ENCODE assay signal across 20 cellular contexts in the genomic region with DNA sequence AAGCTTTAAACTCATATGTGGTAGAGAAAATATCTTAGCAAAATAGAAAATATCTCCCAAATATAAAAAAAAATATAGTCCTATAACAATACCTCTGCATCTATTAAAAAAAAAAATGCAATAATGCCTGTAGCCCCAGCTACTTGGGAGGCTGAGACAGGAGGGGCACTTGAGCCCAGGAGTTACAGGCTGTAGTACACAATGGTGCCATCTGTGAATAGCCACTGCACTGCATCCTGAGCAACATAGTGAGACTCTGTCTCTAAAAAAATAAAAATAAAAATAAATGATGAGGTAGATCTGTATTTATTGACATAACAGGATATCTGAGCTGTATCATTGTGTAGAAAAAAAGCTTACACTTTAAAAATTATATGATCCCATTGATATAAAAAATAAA.
DNase-seq lines count a peak whose midpoint lies in the region; ATAC-seq and TF ChIP-seq lines count a peak whose summit lies in the region.
"Had no signal": no experiment of that assay in that cellular context is flagged by ENCODE, and none has a peak within 500 bp of the region (broad histone marks: within the 10 kb centered on the region; RNA-seq: fewer than 3 reads in every experiment).

No MANE protein-coding gene starts in this region.

- H3K4me1 Mint-ChIP-seq in WTC11, result peaks cover 9% of the 10 kb centered on the region
- H3K4me1 Mint-ChIP-seq: B cell had no signal

- peak overlapping the region; percentile 81 for H3K27ac ChIP-seq in psoas muscle

- no peak overlapping the region for H3K4me3 ChIP-seq in BE2C (ENCODE audit: low read depth, low read length)
- no peak overlapping the region for H3K4me3 ChIP-seq in psoas muscle
- H3K4me3 ChIP-seq: K562 had no signal

- no peaks in the 10 kb centered on the region for H3K9me3 Mint-ChIP-seq in WTC11
- H3K9me3 Mint-ChIP-seq: CD4-positive, CD25-positive, alpha-beta regulatory T cell; CD8-positive, alpha-beta memory T cell; H9 had no signal

- no peaks in the 10 kb centered on the region for H3K9me3 ChIP-seq in BE2C
- no peaks in the 10 kb centered on the region for H3K9me3 ChIP-seq in psoas muscle

- no peaks in the 10 kb centered on the region for H3K36me3 ChIP-seq in BE2C
- H3K36me3 ChIP-seq in psoas muscle (ENCODE audit: insufficient read depth in 1 of 2, low read depth in 1 of 2), result no peaks in the 10 kb centered on the region

- CTCF ChIA-PET in WTC11 (lab: Charles Lee), result interaction anchor here (0.7 to 1.4 kb wide), 2 partner anchors 21 to 22 kb away, joined by 3 read pairs; no protein-coding TSS in a partner anchor

- H3K36me3 Mint-ChIP-seq in WTC11, result no peaks in the 10 kb centered on the region

- DNase-seq in BE2C (no peak), NCI-H82 (lab: John Stamatoyannopoulos, UW) (peak; percentile 59), WTC11 (ENCODE audit: low spot score) (no peak), psoas muscle (no peak), NCI-H1930 (lab: John Stamatoyannopoulos, UW) (no peak), SHP77 treated with DMSO at 0.1 percent for 48 hours (lab: John Stamatoyannopoulos, UW) (no peak)
- DNase-seq: 8988T; C1 segment of cervical spinal cord; CD4-positive, CD25-positive, alpha-beta regulatory T cell; CD8-positive, alpha-beta memory T cell; COR-L47; DMS153; DMS79; GF-D8; H9; IMR-90 had no signal

- TF ChIP-seq CTCF in BE2C (IDR thresholded peaks at IDR 0.05; ENCODE audit: low read depth, low read length), result 0 out of 2 replicates have a peak, but pooled peaks have one; percentile 13
- no peak for TF ChIP-seq CTCF in WTC11 (IDR thresholded peaks at IDR 0.05)
- TF ChIP-seq CTCF in psoas muscle (IDR thresholded peaks at IDR 0.05), result no peak

- H3K4me1 ChIP-seq in BE2C (peaks cover 21% of the 10 kb centered on the region), psoas muscle (peaks cover 58% of the 10 kb centered on the region)

- POLR2A ChIA-PET in WTC11 (lab: Charles Lee), result no interaction called here

- H3K27me3 ChIP-seq in BE2C (no peaks in the 10 kb centered on the region), psoas muscle (ENCODE audit: insufficient read depth in 3 of 3, low read length in 2 of 3) (no peaks in the 10 kb centered on the region)

- ATAC-seq in WTC11, result peak; percentile 57; the same call in 1 of the 2 replicates
- ATAC-seq in psoas muscle, result peak in 3 of 4 donors; percentile 22 to 31 (median 31)
- no peak for ATAC-seq in HG03442 (IDR thresholded peaks at IDR 0.05; ENCODE audit: unreplicated experiment)
- no peak for ATAC-seq in GM21367 (IDR thresholded peaks at IDR 0.05; ENCODE audit: unreplicated experiment)
- ATAC-seq: K562 had no signal

- no peak overlapping the region for H3K27ac Mint-ChIP-seq in WTC11
- H3K27ac Mint-ChIP-seq: B cell, H9 had no signal

- H3K4me3 Mint-ChIP-seq in WTC11, result no peak overlapping the region
- H3K4me3 Mint-ChIP-seq: B cell; CD4-positive, CD25-positive, alpha-beta regulatory T cell; CD8-positive, alpha-beta memory T cell; H9 had no signal

- intact Hi-C loops in psoas muscle (cut with DNase I), result no loop called here

- no peaks in the 10 kb centered on the region for H3K27me3 Mint-ChIP-seq in WTC11 (ENCODE audit: low read depth)
- H3K27me3 Mint-ChIP-seq: B cell; CD4-positive, CD25-positive, alpha-beta regulatory T cell; CD8-positive, alpha-beta memory T cell had no signal

TF ChIP-seq in WTC11, 78 proteins besides CTCF, POLR2A, EP300 and RAD21 (continues in another document):
- no peak for TF ChIP-seq HMGXB4 (CRISPR knock-in tag; IDR thresholded peaks at IDR 0.05)
- TF ChIP-seq ZNF416 (CRISPR knock-in tag; IDR thresholded peaks at IDR 0.05), result no peak
- TF ChIP-seq CBFB (CRISPR knock-in tag; IDR thresholded peaks at IDR 0.05; ENCODE audit: low read depth), result no peak
- TF ChIP-seq, protein P1, sequence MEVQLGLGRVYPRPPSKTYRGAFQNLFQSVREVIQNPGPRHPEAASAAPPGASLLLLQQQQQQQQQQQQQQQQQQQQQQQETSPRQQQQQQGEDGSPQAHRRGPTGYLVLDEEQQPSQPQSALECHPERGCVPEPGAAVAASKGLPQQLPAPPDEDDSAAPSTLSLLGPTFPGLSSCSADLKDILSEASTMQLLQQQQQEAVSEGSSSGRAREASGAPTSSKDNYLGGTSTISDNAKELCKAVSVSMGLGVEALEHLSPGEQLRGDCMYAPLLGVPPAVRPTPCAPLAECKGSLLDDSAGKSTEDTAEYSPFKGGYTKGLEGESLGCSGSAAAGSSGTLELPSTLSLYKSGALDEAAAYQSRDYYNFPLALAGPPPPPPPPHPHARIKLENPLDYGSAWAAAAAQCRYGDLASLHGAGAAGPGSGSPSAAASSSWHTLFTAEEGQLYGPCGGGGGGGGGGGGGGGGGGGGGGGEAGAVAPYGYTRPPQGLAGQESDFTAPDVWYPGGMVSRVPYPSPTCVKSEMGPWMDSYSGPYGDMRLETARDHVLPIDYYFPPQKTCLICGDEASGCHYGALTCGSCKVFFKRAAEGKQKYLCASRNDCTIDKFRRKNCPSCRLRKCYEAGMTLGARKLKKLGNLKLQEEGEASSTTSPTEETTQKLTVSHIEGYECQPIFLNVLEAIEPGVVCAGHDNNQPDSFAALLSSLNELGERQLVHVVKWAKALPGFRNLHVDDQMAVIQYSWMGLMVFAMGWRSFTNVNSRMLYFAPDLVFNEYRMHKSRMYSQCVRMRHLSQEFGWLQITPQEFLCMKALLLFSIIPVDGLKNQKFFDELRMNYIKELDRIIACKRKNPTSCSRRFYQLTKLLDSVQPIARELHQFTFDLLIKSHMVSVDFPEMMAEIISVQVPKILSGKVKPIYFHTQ (CRISPR knock-in tag; IDR thresholded peaks at IDR 0.05), result no peak
- TF ChIP-seq KAT7 (CRISPR knock-in tag; IDR thresholded peaks at IDR 0.05; ENCODE audit: borderline replicate concordance), result no peak
- no peak for TF ChIP-seq SP1 (CRISPR knock-in tag; conservative IDR thresholded peaks at IDR 0.05)
- no peak for TF ChIP-seq HMGA2 (CRISPR knock-in tag; IDR thresholded peaks at IDR 0.05)
- no peak for TF ChIP-seq GABPB1 (CRISPR knock-in tag; IDR thresholded peaks at IDR 0.05)
- TF ChIP-seq ESRRA (CRISPR knock-in tag; IDR thresholded peaks at IDR 0.05; ENCODE audit: borderline replicate concordance), result no peak
- TF ChIP-seq, protein P2, sequence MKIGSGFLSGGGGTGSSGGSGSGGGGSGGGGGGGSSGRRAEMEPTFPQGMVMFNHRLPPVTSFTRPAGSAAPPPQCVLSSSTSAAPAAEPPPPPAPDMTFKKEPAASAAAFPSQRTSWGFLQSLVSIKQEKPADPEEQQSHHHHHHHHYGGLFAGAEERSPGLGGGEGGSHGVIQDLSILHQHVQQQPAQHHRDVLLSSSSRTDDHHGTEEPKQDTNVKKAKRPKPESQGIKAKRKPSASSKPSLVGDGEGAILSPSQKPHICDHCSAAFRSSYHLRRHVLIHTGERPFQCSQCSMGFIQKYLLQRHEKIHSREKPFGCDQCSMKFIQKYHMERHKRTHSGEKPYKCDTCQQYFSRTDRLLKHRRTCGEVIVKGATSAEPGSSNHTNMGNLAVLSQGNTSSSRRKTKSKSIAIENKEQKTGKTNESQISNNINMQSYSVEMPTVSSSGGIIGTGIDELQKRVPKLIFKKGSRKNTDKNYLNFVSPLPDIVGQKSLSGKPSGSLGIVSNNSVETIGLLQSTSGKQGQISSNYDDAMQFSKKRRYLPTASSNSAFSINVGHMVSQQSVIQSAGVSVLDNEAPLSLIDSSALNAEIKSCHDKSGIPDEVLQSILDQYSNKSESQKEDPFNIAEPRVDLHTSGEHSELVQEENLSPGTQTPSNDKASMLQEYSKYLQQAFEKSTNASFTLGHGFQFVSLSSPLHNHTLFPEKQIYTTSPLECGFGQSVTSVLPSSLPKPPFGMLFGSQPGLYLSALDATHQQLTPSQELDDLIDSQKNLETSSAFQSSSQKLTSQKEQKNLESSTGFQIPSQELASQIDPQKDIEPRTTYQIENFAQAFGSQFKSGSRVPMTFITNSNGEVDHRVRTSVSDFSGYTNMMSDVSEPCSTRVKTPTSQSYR (CRISPR knock-in tag; IDR thresholded peaks at IDR 0.05), result no peak
- no peak for TF ChIP-seq PRRX2 (CRISPR knock-in tag; IDR thresholded peaks at IDR 0.05)
- TF ChIP-seq, protein P3, sequence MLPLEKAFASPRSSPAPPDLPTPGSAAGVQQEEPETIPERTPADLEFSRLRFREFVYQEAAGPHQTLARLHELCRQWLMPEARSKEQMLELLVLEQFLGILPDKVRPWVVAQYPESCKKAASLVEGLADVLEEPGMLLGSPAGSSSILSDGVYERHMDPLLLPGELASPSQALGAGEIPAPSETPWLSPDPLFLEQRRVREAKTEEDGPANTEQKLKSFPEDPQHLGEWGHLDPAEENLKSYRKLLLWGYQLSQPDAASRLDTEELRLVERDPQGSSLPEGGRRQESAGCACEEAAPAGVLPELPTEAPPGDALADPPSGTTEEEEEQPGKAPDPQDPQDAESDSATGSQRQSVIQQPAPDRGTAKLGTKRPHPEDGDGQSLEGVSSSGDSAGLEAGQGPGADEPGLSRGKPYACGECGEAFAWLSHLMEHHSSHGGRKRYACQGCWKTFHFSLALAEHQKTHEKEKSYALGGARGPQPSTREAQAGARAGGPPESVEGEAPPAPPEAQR (CRISPR knock-in tag; IDR thresholded peaks at IDR 0.05), result no peak
- TF ChIP-seq, protein P4, sequence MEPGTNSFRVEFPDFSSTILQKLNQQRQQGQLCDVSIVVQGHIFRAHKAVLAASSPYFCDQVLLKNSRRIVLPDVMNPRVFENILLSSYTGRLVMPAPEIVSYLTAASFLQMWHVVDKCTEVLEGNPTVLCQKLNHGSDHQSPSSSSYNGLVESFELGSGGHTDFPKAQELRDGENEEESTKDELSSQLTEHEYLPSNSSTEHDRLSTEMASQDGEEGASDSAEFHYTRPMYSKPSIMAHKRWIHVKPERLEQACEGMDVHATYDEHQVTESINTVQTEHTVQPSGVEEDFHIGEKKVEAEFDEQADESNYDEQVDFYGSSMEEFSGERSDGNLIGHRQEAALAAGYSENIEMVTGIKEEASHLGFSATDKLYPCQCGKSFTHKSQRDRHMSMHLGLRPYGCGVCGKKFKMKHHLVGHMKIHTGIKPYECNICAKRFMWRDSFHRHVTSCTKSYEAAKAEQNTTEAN (CRISPR knock-in tag; IDR thresholded peaks at IDR 0.05), result no peak

Comparison
In these comparisons a context has a peak if more than half of its experiments do, and no peak if none do; other contexts are left out.
1. ATAC-seq: peak in WTC11 (single experiment) and psoas muscle (3 of 4); none in HG03442 (single experiment) and GM21367 (single experiment).